Comparison of ENCODE assay signal across 24 cellular contexts in genomic region chr7:30269398-30269964, GRCh38.
"Had no signal": no experiment of that assay in that cellular context is flagged by ENCODE, and none has a peak within 500 bp of the region (broad histone marks: within the 10 kb centered on the region; RNA-seq: fewer than 3 reads in every experiment).

No MANE protein-coding gene starts in this region.

- H3K4me1 ChIP-seq: SJCRH30 had no signal

- H3K36me3 ChIP-seq: brain microvascular endothelial cell, cardiac muscle cell, SJCRH30 had no signal

- H3K9ac ChIP-seq: SK-N-SH had no signal

- H3K9me2 ChIP-seq: SK-N-SH had no signal

- H3K9me3 ChIP-seq: SJCRH30, SK-N-SH had no signal

- H3K27ac ChIP-seq: brain microvascular endothelial cell, cardiac muscle cell, RWPE1, SJCRH30, VCaP had no signal

- DNase-seq: activated CD4-positive, alpha-beta memory T cell treated with anti-CD3 and anti-CD28 coated beads, Interleukin-2, amount 10 ng/mL, durations not matched to agents 7 days and 5 days; activated CD4-positive, alpha-beta T cell treated with anti-CD3 and anti-CD28 coated beads for 36 hours; activated CD4-positive, alpha-beta T cell treated with anti-CD3 and anti-CD28 coated beads, Interleukin-2, amount 50 U/mL, for 1 hour; activated gamma-delta T cell treated with Interleukin-2 at 50 U/mL for 16 hours; activated naive CD4-positive, alpha-beta T cell treated with anti-CD3 and anti-CD28 coated beads, Interleukin-2, amount 10 ng/mL, durations not matched to agents 7 days and 5 days; activated naive CD8-positive, alpha-beta T cell treated with anti-CD3 and anti-CD28 coated beads for 36 hours; activated T-cell treated with anti-CD3 and anti-CD28 coated beads for 4 hours; activated T-cell treated with anti-CD3 and anti-CD28 coated beads, Interleukin-2, amount 50 U/mL, for 48 hours; brain microvascular endothelial cell; Kasumi-1; KBM-7; NCI-H1105 treated with DMSO at 0.1 percent for 48 hours; NCI-H1436 treated with DMSO at 0.1 percent for 48 hours; NCI-H187; NCI-H510A treated with DMSO at 0.1 percent for 48 hours; NCI-H69; Right ventricle myocardium superior; SJCRH30; SK-N-SH; T-helper 1 cell had no signal

- H3K4me3 ChIP-seq: cardiac muscle cell, SJCRH30 had no signal

- H3K27me3 ChIP-seq: brain microvascular endothelial cell, cardiac muscle cell, SJCRH30 had no signal

- ATAC-seq: activated CD4-positive, alpha-beta T cell treated with anti-CD3 and anti-CD28 coated beads for 36 hours; Panc1 had no signal

- H3K4me2 ChIP-seq: SK-N-SH had no signal
